ENCODE assay signal across 8 cellular contexts in genomic region chr12:4270016-4270669, GRCh38. TPM values are rescaled to one million over a fixed set of nuclear protein-coding genes. Genes with fewer than 3 reads are reported as not detected.
DNase-seq lines count a peak whose midpoint lies in the region; ATAC-seq, FAIRE-seq and TF ChIP-seq lines count a peak whose summit lies in the region.

No MANE protein-coding gene starts in this region.

- H3K56ac ChIP-seq in H1 (replicated peaks; ENCODE audit: insufficient read length, low read depth, low read length) = no peak overlapping the region

- peaks cover 2% of the 10 kb centered on the region; the same call in 1 of the 2 replicates for H3K79me1 ChIP-seq in H1 (ENCODE audit: low read depth, low read length)

- TF ChIP-seq POLR2A in H1 (IDR thresholded peaks at IDR 0.05; ENCODE audit: control extremely low read depth in 1 of 2, low read depth in 2 of 2, low read length in 2 of 2) = no peak

- WGBS in H1 (ENCODE audit: extremely low coverage in 1 of 2, insufficient coverage in 1 of 2, insufficient read length in 1 of 2, insufficient replicate concordance in 2 of 2, low coverage in 1 of 2, low lambda C conversion rate in 2 of 2, missing lambda C conversion rate in 1 of 2), 2 experiments = 2% methylated on average over 28 of the region's 31 CpGs; no CpG with 5 or more reads in 1 of the 2 experiments
- WGBS in pancreas, 2 donors = 10 to 12% methylated on average over 31 of the region's 31 CpGs

- H4K5ac ChIP-seq in H1 (ENCODE audit: insufficient read length, low read depth, low read length) = no peak overlapping the region

- no peak for TF ChIP-seq CTCF in CD8-positive, alpha-beta T cell (IDR thresholded peaks at IDR 0.05)
- TF ChIP-seq CTCF in H1 (IDR thresholded peaks at IDR 0.05; ENCODE audit: control extremely low read depth in 1 of 3, insufficient read depth in 1 of 3, low read depth in 1 of 3, low read length in 3 of 3) (no peak), pancreas (IDR thresholded peaks at IDR 0.05) (no peak)

- H4K91ac ChIP-seq in H1 (replicated peaks; ENCODE audit: insufficient read length, low read length) = no peak overlapping the region

- H3K9ac ChIP-seq in H1 (replicated peaks in 1 of 4; ENCODE audit: extremely low read depth in 1 of 4, low read depth in 3 of 4, low read length in 3 of 4) = no peak overlapping the region; a peak in 1 of 7 replicates

- peak overlapping the region; percentile 92 for H2BK120ac ChIP-seq in H1 (replicated peaks; ENCODE audit: low read depth, low read length)

- H3K18ac ChIP-seq in H1 (ENCODE audit: extremely low read depth, low read length) = peak overlapping the region; percentile 73; the same call in 1 of the 2 replicates

- CTCF ChIA-PET in CD8-positive, alpha-beta T cell (lab: Charles Lee) = interaction anchor here (0.9 to 14.0 kb wide), 6 partner anchors 8 to 385 kb away, joined by 3 to 260 read pairs (median 6); no protein-coding TSS in a partner anchor
- CTCF ChIA-PET in H1 (lab: Charles Lee; ENCODE audit: partially characterized antibody) = interaction anchor here (1.1 to 1.3 kb wide), 3 partner anchors 137 to 384 kb away, joined by 3 to 4 read pairs (median 3); no protein-coding TSS in a partner anchor

- H2BK15ac ChIP-seq in H1 (ENCODE audit: low read length) = no peak overlapping the region

- H3K4me3 ChIP-seq in CD8-positive, alpha-beta T cell (ENCODE audit: low read depth, low read length) = peak overlapping the region; percentile 91
- peak overlapping the region; percentile 57 to 97 (median 68) for H3K4me3 ChIP-seq in H1 (ENCODE audit: extremely low read depth in 1 of 4, insufficient read depth in 2 of 4, low read depth in 3 of 4, low read length in 4 of 4)
- H3K4me3 ChIP-seq in pancreas = peak overlapping the region; percentile 19 to 81 (median 50)

- no peaks in the 10 kb centered on the region for H3K9me3 ChIP-seq in CD8-positive, alpha-beta T cell (ENCODE audit: low read length)
- H3K9me3 ChIP-seq in H1 (ENCODE audit: insufficient read depth in 2 of 2, low read depth in 1 of 2, low read length in 1 of 2) (no peaks in the 10 kb centered on the region), pancreas (no peaks in the 10 kb centered on the region)

- TF ChIP-seq RAD21 in H1 (IDR thresholded peaks at IDR 0.05 in 1 of 2, conservative IDR thresholded peaks at IDR 0.05 in 1 of 2; ENCODE audit: low read depth in 2 of 2, low read length in 2 of 2) = no peak

- peaks cover 21% of the 10 kb centered on the region for H3K4me1 Mint-ChIP-seq in CD8-positive, alpha-beta T cell (ENCODE audit: low read depth)

- peak overlapping the region; percentile 98 for H3K27ac Mint-ChIP-seq in CD8-positive, alpha-beta T cell

- H3K27me3 ChIP-seq in CD8-positive, alpha-beta T cell (ENCODE audit: insufficient read depth, low read length) = no peaks in the 10 kb centered on the region
- H3K27me3 ChIP-seq in H1 (replicated peaks in 1 of 4; ENCODE audit: control insufficient read depth in 3 of 4, extremely low read depth in 1 of 4, insufficient read depth in 3 of 4, low read length in 3 of 4) = peaks cover 3 to 45% (median 26%) of the 10 kb centered on the region in 4 experiments; a peak in 6 of 7 replicates
- H3K27me3 ChIP-seq in pancreas = peaks cover 0 to 18% (median 0%) of the 10 kb centered on the region in 4 donors

- H2AK5ac ChIP-seq in H1 (ENCODE audit: low read depth, low read length) = no peak overlapping the region

- no peak for FAIRE-seq in H1 (lab: Jason Lieb, UNC)
- no peak for FAIRE-seq in pancreas (lab: Jason Lieb, UNC)

- H3K4me2 ChIP-seq in H1 (ENCODE audit: insufficient read depth in 1 of 2, low read depth in 2 of 2, low read length in 2 of 2) = peak overlapping the region; percentile 93 to 99

- no peaks in the 10 kb centered on the region for H3K36me3 ChIP-seq in CD8-positive, alpha-beta T cell (ENCODE audit: insufficient read depth, low read length)
- no peaks in the 10 kb centered on the region for H3K36me3 ChIP-seq in H1 (ENCODE audit: control insufficient read depth in 2 of 4, insufficient read depth in 4 of 4, low read length in 3 of 4)
- no peaks in the 10 kb centered on the region for H3K36me3 ChIP-seq in pancreas

- no peak overlapping the region for H3K23ac ChIP-seq in H1 (ENCODE audit: insufficient read length)

- H3K27me3 Mint-ChIP-seq in CD8-positive, alpha-beta T cell (ENCODE audit: low read depth) = no peaks in the 10 kb centered on the region

- H2BK20ac ChIP-seq in H1 (ENCODE audit: low read length) = 0 out of 2 replicates have a peak overlapping the region, but pooled peaks have one; percentile 53

- peak overlapping the region; percentile 100 for H3K4me3 Mint-ChIP-seq in CD8-positive, alpha-beta T cell

- H2BK5ac ChIP-seq in H1 (ENCODE audit: low read depth, low read length) = peak overlapping the region; percentile 82; the same call in 1 of the 2 replicates

- H3K4me1 ChIP-seq in CD8-positive, alpha-beta T cell (ENCODE audit: insufficient read depth, low read length) = peaks cover 20% of the 10 kb centered on the region
- H3K4me1 ChIP-seq in H1 (replicated peaks in 1 of 4; ENCODE audit: control insufficient read depth in 3 of 4, insufficient read depth in 4 of 4, low read length in 3 of 4) (peaks cover 4 to 20% (median 9%) of the 10 kb centered on the region in 4 experiments), pancreas (peaks cover 9 to 19% (median 10%) of the 10 kb centered on the region in 3 donors)

- peak overlapping the region; percentile 93 for H3K27ac ChIP-seq in CD8-positive, alpha-beta T cell (ENCODE audit: low read depth, low read length)
- H3K27ac ChIP-seq in H1 (ENCODE audit: low read depth, low read length) (no peak overlapping the region), pancreas (peak overlapping the region in 2 of 4 donors; percentile 70 to 71)

- H2BK12ac ChIP-seq in H1 (ENCODE audit: low read depth, low read length) = peak overlapping the region; percentile 65

- no peak overlapping the region for H4K8ac ChIP-seq in H1 (ENCODE audit: extremely low read depth, insufficient read depth, low read length)

- no peaks in the 10 kb centered on the region for H4K20me1 ChIP-seq in H1 (replicated peaks in 1 of 2; ENCODE audit: control insufficient read depth in 1 of 2, insufficient read depth in 2 of 2, low read length in 2 of 2)

- peaks cover 7 to 15% of the 10 kb centered on the region in 2 experiments; a peak in 3 of 4 replicates for H3K79me2 ChIP-seq in H1 (ENCODE audit: control insufficient read depth in 1 of 2, insufficient read depth in 2 of 2, low read length in 2 of 2)

- H3K14ac ChIP-seq in H1 (ENCODE audit: insufficient read length) = no peak overlapping the region

- H3K9me3 Mint-ChIP-seq in CD8-positive, alpha-beta T cell = no peaks in the 10 kb centered on the region

- peak overlapping the region; percentile 77; the same call in 1 of the 2 replicates for H2AFZ ChIP-seq in H1 (ENCODE audit: low read length)

- intact Hi-C loops in CD8-positive, alpha-beta T cell (cut with DNase I, micrococcal nuclease) = loop anchor here (5.0 to 10.0 kb wide), 3 partner anchors 125 to 1195 kb away; partner anchors contain the start of genes CRACR2A (in 2 of the 2) and TSPAN9 (in 1 of the 2)
- intact Hi-C loops in pancreas (cut with DNase I) = loop anchor here in 1 of 3 donors (10.0 kb wide), 2 partner anchors 275 to 385 kb away; no protein-coding TSS in a partner anchor

- POLR2A ChIA-PET in CD8-positive, alpha-beta T cell (lab: Charles Lee) = interaction anchor here (0.7 to 3.5 kb wide), 8 partner anchors 8 to 307 kb away, joined by 3 to 25 read pairs (median 4); no protein-coding TSS in a partner anchor
- POLR2A ChIA-PET in H1 (lab: Charles Lee; ENCODE audit: partially characterized antibody) = interaction anchor here (0.6 to 29.3 kb wide), 12 partner anchors 9 to 307 kb away, joined by 3 to 531 read pairs (median 7); partner anchors contain the start of gene TIGAR

- H3K23me2 ChIP-seq in H1 (ENCODE audit: low read depth, low read length) = peaks cover 40% of the 10 kb centered on the region

- H3K36me3 Mint-ChIP-seq in CD8-positive, alpha-beta T cell = peaks cover 21% of the 10 kb centered on the region

- peak in 5 of 7 experiments; percentile 19 to 72 (median 50) for DNase-seq in CD8-positive, alpha-beta T cell
- peak; percentile 32 for DNase-seq in activated CD4-positive, alpha-beta T cell treated with anti-CD3 and anti-CD28 coated beads for 1 hour
- DNase-seq in H1 (ENCODE audit: low read depth in 1 of 2, low spot score in 2 of 2) (peak in 1 of 2 experiments; percentile 80), pancreas (no peak), globus pallidus (ENCODE audit: low spot score) (no peak), NCI-H748 treated with DMSO at 0.1 percent for 48 hours (lab: John Stamatoyannopoulos, UW) (no peak), NCI-H2081 treated with DMSO at 0.1 percent for 48 hours (lab: John Stamatoyannopoulos, UW) (no peak)

- TF ChIP-seq EP300 in H1 (IDR thresholded peaks at IDR 0.05; ENCODE audit: borderline replicate concordance in 1 of 2, low read depth in 2 of 2, low read length in 2 of 2) = no peak

- H3K4ac ChIP-seq in H1 (replicated peaks; ENCODE audit: insufficient read length, low read depth, low read length) = no peak overlapping the region

- no peak for ATAC-seq in CD8-positive, alpha-beta T cell
- ATAC-seq in pancreas (no peak), GM19351 (IDR thresholded peaks at IDR 0.05; ENCODE audit: unreplicated experiment) (no peak)

RNA-seq across cellular contexts. Expression of gene CCND2, which starts 3.4 kb away (rescaled TPM):
- 100 to 1,000 TPM; 155 TPM for total RNA-seq in CD8-positive, alpha-beta T cell
- total RNA-seq in H1 (2021; fragmentation: NEBNext Ultra II Directional; extraction: Animal tissue kit (Norgen Biotek cat#: 25700)) = 217 and 223 TPM in 2 replicates
- polyA plus RNA-seq in H1 (2011; rRNA removed) (35.7 and 41.7 TPM in 2 replicates), pancreas (1 to 10 TPM; 6.3 to 9.1 TPM)
- 47.1 TPM for polyA plus RNA-seq in H1 (2011; cell fraction: cytosol; rRNA removed)
- 39.0 TPM for polyA plus RNA-seq in H1 (2011; cell fraction: nucleus; rRNA removed)
- 42.0 to 64.8 TPM (median 44.2 TPM) in 4 replicates for polyA plus RNA-seq in H1 (2012, experiment 1 of 2)
- 17.1 TPM for polyA plus RNA-seq in H1 (2012, experiment 2 of 2)
- polyA plus RNA-seq in H1 (2013, experiment 1 of 2) = 75.1 TPM
- polyA plus RNA-seq in H1 (2013, experiment 2 of 2) = 72.0 TPM
- 229 and 269 TPM in 2 replicates for polyA minus RNA-seq in H1 (2011; rRNA and poly(A)+ RNA removed)
- polyA minus RNA-seq in H1 (2011; cell fraction: cytosol; rRNA and poly(A)+ RNA removed) = 132 TPM
- 91.3 TPM for polyA minus RNA-seq in H1 (2011; cell fraction: nucleus; rRNA and poly(A)+ RNA removed)
- total RNA-seq in pancreas = 10 to 100 TPM; 51.5 to 75.6 (median 63.5) TPM

RNA-seq across cellular contexts. Expression of gene TIGAR, which starts 50.9 kb away (rescaled TPM):
- total RNA-seq in CD8-positive, alpha-beta T cell = 10 to 100 TPM; 14.0 to 15.8 TPM
- 26.4 and 27.6 TPM in 2 replicates for total RNA-seq in H1 (2021; fragmentation: NEBNext Ultra II Directional; extraction: Animal tissue kit (Norgen Biotek cat#: 25700))
- polyA plus RNA-seq in H1 (2011; rRNA removed) (1.8 and 3.8 TPM in 2 replicates), pancreas (1 to 10 TPM; 1.4 to 2.3 TPM)
- 5.3 TPM for polyA plus RNA-seq in H1 (2011; cell fraction: cytosol; rRNA removed)
- 2.1 TPM for polyA plus RNA-seq in H1 (2011; cell fraction: nucleus; rRNA removed)
- polyA plus RNA-seq in H1 (2012, experiment 1 of 2) = 11.4 to 17.3 TPM (median 14.4 TPM) in 4 replicates
- 1.1 TPM for polyA plus RNA-seq in H1 (2012, experiment 2 of 2)
- 8.7 TPM for polyA plus RNA-seq in H1 (2013, experiment 1 of 2)
- 9.3 TPM for polyA plus RNA-seq in H1 (2013, experiment 2 of 2)
- 2.4 TPM in 2 replicates for polyA minus RNA-seq in H1 (2011; rRNA and poly(A)+ RNA removed)
- 2.1 TPM for polyA minus RNA-seq in H1 (2011; cell fraction: cytosol; rRNA and poly(A)+ RNA removed)
- polyA minus RNA-seq in H1 (2011; cell fraction: nucleus; rRNA and poly(A)+ RNA removed) = 4.9 TPM
- total RNA-seq in pancreas = 1 to 10 TPM in 5 of 6 donors, under 1 TPM in 1; 0.51 to 5.5 (median 1.8) TPM

Comparison
In these comparisons a context has a peak if more than half of its experiments do, and no peak if none do; other contexts are left out.
1. DNase-seq: peak in CD8-positive, alpha-beta T cell (5 of 7) and activated CD4-positive, alpha-beta T cell treated with anti-CD3 and anti-CD28 coated beads for 1 hour (single experiment); none in pancreas (0 of 6), globus pallidus (single experiment), NCI-H748 treated with DMSO at 0.1 percent for 48 hours (single experiment) and NCI-H2081 treated with DMSO at 0.1 percent for 48 hours (single experiment).
2. Peak in every context shown above with its lines, with median percentiles within 50 percentile points of each other: H3K4me3 ChIP-seq.